ENCODE assay signal across 8 cellular contexts in genomic region chr5:1003296-1003937, GRCh38. TPM values are rescaled to one million over a fixed set of nuclear protein-coding genes. Genes with fewer than 3 reads are reported as not detected.
A peak's percentile ranks its signal among the peaks of the same experiment; 100 is the strongest.
DNase-seq lines count a peak whose midpoint lies in the region; ATAC-seq and TF ChIP-seq lines count a peak whose summit lies in the region.

No MANE protein-coding gene starts in this region.

- H3K79me1 ChIP-seq in mesenchymal stem cell (replicated peaks; ENCODE audit: low read length, poor library complexity, severe bottlenecking) = no peaks in the 10 kb centered on the region

- ATAC-seq in GM18511 (IDR thresholded peaks at IDR 0.05; ENCODE audit: unreplicated experiment) (no peak), GM18505 (IDR thresholded peaks at IDR 0.05; ENCODE audit: unreplicated experiment) (no peak)

- CTCF ChIA-PET in Caco-2 (lab: Charles Lee) = interaction anchor here (0.7 kb wide), 1 partner anchor 97 kb away, joined by 5 read pairs; no protein-coding TSS in a partner anchor

- TSS peak; percentile 30 for BruUV-seq in Caco-2 (replicated peaks; lab: Mats Ljungman, UMichigan)

- peak overlapping the region; percentile 88 for H3K4me3 Mint-ChIP-seq in Caco-2 (ENCODE audit: unreplicated experiment)
- H3K4me3 Mint-ChIP-seq in activated T-cell treated with anti-CD3 and anti-CD28 coated beads, Interleukin-2, amount 50 U/mL, for 24 hours = no peak overlapping the region

- H3K27ac ChIP-seq in mesenchymal stem cell (ENCODE audit: low read length, poor library complexity, severe bottlenecking) = no peak overlapping the region
- H3K27ac ChIP-seq in substantia nigra (ENCODE audit: low read depth, low read length, poor library complexity, severe bottlenecking) = no peak overlapping the region

- DNase-seq in Caco-2 = peak in 1 of 2 experiments; percentile 41
- peak; percentile 70 for DNase-seq in NCI-H1436 treated with DMSO at 0.1 percent for 48 hours (lab: John Stamatoyannopoulos, UW)
- DNase-seq in activated T-cell treated with anti-CD3 and anti-CD28 coated beads, Interleukin-2, amount 50 U/mL, for 24 hours = peak; percentile 46
- no peak for DNase-seq in mesenchymal stem cell
- no peak for DNase-seq in substantia nigra (lab: John Stamatoyannopoulos, UW)
- no peak for DNase-seq in DMS114 treated with DMSO at 0.1 percent for 48 hours (lab: John Stamatoyannopoulos, UW; ENCODE audit: unreplicated experiment)

- no peaks in the 10 kb centered on the region for H3K9me3 Mint-ChIP-seq in Caco-2 (ENCODE audit: unreplicated experiment)
- H3K9me3 Mint-ChIP-seq in activated T-cell treated with anti-CD3 and anti-CD28 coated beads, Interleukin-2, amount 50 U/mL, for 24 hours = no peaks in the 10 kb centered on the region

- H3K27ac Mint-ChIP-seq in Caco-2 (ENCODE audit: unreplicated experiment) = peak overlapping the region; percentile 73
- H3K27ac Mint-ChIP-seq in activated T-cell treated with anti-CD3 and anti-CD28 coated beads, Interleukin-2, amount 50 U/mL, for 24 hours = no peak overlapping the region

- no peak overlapping the region for H3K4me2 ChIP-seq in mesenchymal stem cell (ENCODE audit: low read length, poor library complexity, severe bottlenecking)

- H3K4me1 ChIP-seq in Caco-2 (peaks cover 26% of the 10 kb centered on the region), mesenchymal stem cell (ENCODE audit: control insufficient read depth, insufficient read depth, low read depth, low read length) (peaks cover 15% of the 10 kb centered on the region)

- intact Hi-C loops in Caco-2 (cut with micrococcal nuclease; ENCODE audit: unreplicated experiment) = no loop called here

- H2BK5ac ChIP-seq in mesenchymal stem cell (ENCODE audit: low read depth, low read length, poor library complexity, severe bottlenecking) = no peak overlapping the region

- no peak for TF ChIP-seq CTCF in Caco-2 (IDR thresholded peaks at IDR 0.05; ENCODE audit: insufficient read depth in 1 of 2, low read depth in 1 of 2, low read length in 1 of 2, severe bottlenecking in 1 of 2, unreplicated experiment in 1 of 2)

- TF ChIP-seq POLR2A in GM18505 (IDR thresholded peaks at IDR 0.05; ENCODE audit: borderline replicate concordance, extremely low read depth, insufficient read depth, insufficient read length) = no peak

- H3K36me3 Mint-ChIP-seq in Caco-2 (ENCODE audit: insufficient read depth, unreplicated experiment) = no peaks in the 10 kb centered on the region
- H3K36me3 Mint-ChIP-seq in activated T-cell treated with anti-CD3 and anti-CD28 coated beads, Interleukin-2, amount 50 U/mL, for 24 hours (ENCODE audit: low read depth) = no peaks in the 10 kb centered on the region

- H3K36me3 ChIP-seq in Caco-2 (ENCODE audit: control insufficient read depth, insufficient read depth, low read length) (no peaks in the 10 kb centered on the region), mesenchymal stem cell (ENCODE audit: control insufficient read depth in 1 of 2, insufficient read depth in 2 of 2, low read depth in 1 of 2, low read length in 2 of 2) (no peaks in the 10 kb centered on the region)

- no peak overlapping the region for H2AK5ac ChIP-seq in mesenchymal stem cell (ENCODE audit: low read length, severe bottlenecking)

- no peak overlapping the region for H3K9ac ChIP-seq in mesenchymal stem cell (ENCODE audit: low read length)

- H4K91ac ChIP-seq in mesenchymal stem cell (ENCODE audit: low read length) = peak overlapping the region; percentile 52

- no peaks in the 10 kb centered on the region for H3K9me3 ChIP-seq in Caco-2
- H3K9me3 ChIP-seq in mesenchymal stem cell (ENCODE audit: control insufficient read depth, low read length) = no peaks in the 10 kb centered on the region

- H3K4ac ChIP-seq in mesenchymal stem cell (ENCODE audit: low read depth in 1 of 2, low read length in 2 of 2) = no peak overlapping the region

- H4K8ac ChIP-seq in mesenchymal stem cell (ENCODE audit: low read length) = no peak overlapping the region

- no peak overlapping the region for H3K18ac ChIP-seq in mesenchymal stem cell (ENCODE audit: low read depth in 1 of 2, low read length in 2 of 2)

- no peak overlapping the region for H2AFZ ChIP-seq in mesenchymal stem cell (ENCODE audit: low read depth, low read length)

- no peak overlapping the region for H2BK120ac ChIP-seq in mesenchymal stem cell (ENCODE audit: low read depth, low read length)

- H2BK15ac ChIP-seq in mesenchymal stem cell (ENCODE audit: low read depth, poor library complexity, severe bottlenecking) = peak overlapping the region; percentile 6

- whole genome bisulfite sequencing in mesenchymal stem cell = 91% methylated on average over 20 of the region's 21 CpGs

- peaks cover 10% of the 10 kb centered on the region for H3K4me1 Mint-ChIP-seq in Caco-2 (ENCODE audit: low read depth, unreplicated experiment)
- H3K4me1 Mint-ChIP-seq in activated T-cell treated with anti-CD3 and anti-CD28 coated beads, Interleukin-2, amount 50 U/mL, for 24 hours (ENCODE audit: low read depth) = peaks cover 28% of the 10 kb centered on the region

- H3K23ac ChIP-seq in mesenchymal stem cell (ENCODE audit: low read length in 2 of 2) = no peak overlapping the region

- no peaks in the 10 kb centered on the region for H3K27me3 Mint-ChIP-seq in Caco-2 (ENCODE audit: insufficient read depth, unreplicated experiment)
- peaks cover 43% of the 10 kb centered on the region for H3K27me3 Mint-ChIP-seq in activated T-cell treated with anti-CD3 and anti-CD28 coated beads, Interleukin-2, amount 50 U/mL, for 24 hours

- H3K4me3 ChIP-seq in Caco-2 (ENCODE audit: low read depth, low read length) = peak overlapping the region; percentile 61
- no peak overlapping the region for H3K4me3 ChIP-seq in mesenchymal stem cell (ENCODE audit: insufficient read depth in 1 of 2, low read depth in 1 of 2, low read length in 2 of 2)

- no peak overlapping the region for H3K14ac ChIP-seq in mesenchymal stem cell (ENCODE audit: low read length in 2 of 2)

- peak overlapping the region in 1 of 2 experiments; percentile 38 for H2BK12ac ChIP-seq in mesenchymal stem cell (ENCODE audit: low read length in 2 of 2)

- POLR2A ChIA-PET in Caco-2 (lab: Charles Lee) = no interaction called here

- no peaks in the 10 kb centered on the region for H3K27me3 ChIP-seq in Caco-2 (replicated peaks; ENCODE audit: control insufficient read depth, insufficient read depth, low read length)
- H3K27me3 ChIP-seq in mesenchymal stem cell (ENCODE audit: control insufficient read depth in 1 of 2, insufficient read depth in 1 of 2, low read length in 2 of 2) = peaks cover 79 to 86% of the 10 kb centered on the region in 2 experiments

RNA-seq across cellular contexts. Expression of gene NKD2, which starts 5.2 kb away (rescaled TPM):
- 13.6 and 17.7 TPM in 2 replicates for total RNA-seq in Caco-2 (2022)
- polyA plus RNA-seq in mesenchymal stem cell (2013, experiment 1 of 2) = 6.5 TPM
- 6.2 TPM for polyA plus RNA-seq in mesenchymal stem cell (2013, experiment 2 of 2)

Comparison
In these comparisons a context has a peak if more than half of its experiments do, and no peak if none do; other contexts are left out.
1. DNase-seq: peak in NCI-H1436 treated with DMSO at 0.1 percent for 48 hours (single experiment) and activated T-cell treated with anti-CD3 and anti-CD28 coated beads, Interleukin-2, amount 50 U/mL, for 24 hours (single experiment); none in mesenchymal stem cell (single experiment), substantia nigra (0 of 49) and DMS114 treated with DMSO at 0.1 percent for 48 hours (single experiment).